9 cellular contexts compared by ENCODE assay signal in genomic region chr15:33994005-33994615, GRCh38. TPM values are rescaled to one million over a fixed set of nuclear protein-coding genes. Genes with fewer than 3 reads are reported as not detected.
A peak's percentile ranks its signal among the peaks of the same experiment; 100 is the strongest.
DNase-seq lines count a peak whose midpoint lies in the region; ATAC-seq, FAIRE-seq and TF ChIP-seq lines count a peak whose summit lies in the region.
"Had no signal": no experiment of that assay in that cellular context is flagged by ENCODE, and none has a peak within 500 bp of the region (broad histone marks: within the 10 kb centered on the region; RNA-seq: fewer than 3 reads in every experiment).

No MANE protein-coding gene starts in this region.

- TF ChIP-seq CTCF in AG04449 (IDR thresholded peaks at IDR 0.05; ENCODE audit: insufficient read depth, low read length, missing control alignments) (peak; percentile 64), endothelial cell of umbilical vein (IDR thresholded peaks at IDR 0.05; ENCODE audit: extremely low read depth in 1 of 2, insufficient read depth in 1 of 2, low read depth in 1 of 2, low read length in 2 of 2) (peak in 1 of 2 donors; percentile 43), sigmoid colon (IDR thresholded peaks at IDR 0.05) (no peak)

- CTCF ChIA-PET in AG04449 (lab: Yijun Ruan, JAX) = interaction anchor here (0.6 to 5.9 kb wide), 14 partner anchors 9 to 702 kb away, joined by 3 to 88 read pairs (median 4); no protein-coding TSS in a partner anchor
- CTCF ChIA-PET in endothelial cell of umbilical vein (lab: Charles Lee) = interaction anchor here (1.0 to 2.9 kb wide), 7 partner anchors 10 to 294 kb away, joined by 3 to 14 read pairs (median 5); no protein-coding TSS in a partner anchor

- H3K4me3 Mint-ChIP-seq in natural killer cell treated with Interleukin-12 subunit alpha and Interleukin-12 subunit beta and Interleukin-15 and Interleukin-18, amount 100 ng/mL, for 72 hours = no peak overlapping the region

- no peak for TF ChIP-seq POLR2A in GM12891 (IDR thresholded peaks at IDR 0.05; ENCODE audit: low read depth, low read length)
- TF ChIP-seq POLR2A in endothelial cell of umbilical vein (IDR thresholded peaks at IDR 0.05; ENCODE audit: low read depth, low read length) = no peak
- TF ChIP-seq POLR2A in sigmoid colon (IDR thresholded peaks at IDR 0.05) = no peak

- no peak for TF ChIP-seq EP300 in sigmoid colon (IDR thresholded peaks at IDR 0.05)

- no peak overlapping the region for H3K9ac ChIP-seq in endothelial cell of umbilical vein (replicated peaks; ENCODE audit: extremely low read depth, insufficient read depth, low read length)

- no peaks in the 10 kb centered on the region for H3K9me1 ChIP-seq in endothelial cell of umbilical vein (replicated peaks; ENCODE audit: control insufficient read depth, extremely low read depth, insufficient read depth, low read length)

- dilution Hi-C loops in endothelial cell of umbilical vein (cut with MboI; ENCODE audit: extremely low pct_ligation_motif_present, low sequenced_read_pairs) = no loop called here

- H3K36me3 Mint-ChIP-seq in natural killer cell treated with Interleukin-12 subunit alpha and Interleukin-12 subunit beta and Interleukin-15 and Interleukin-18, amount 100 ng/mL, for 72 hours = no peaks in the 10 kb centered on the region

- H3K27ac Mint-ChIP-seq in natural killer cell treated with Interleukin-12 subunit alpha and Interleukin-12 subunit beta and Interleukin-15 and Interleukin-18, amount 100 ng/mL, for 72 hours = no peak overlapping the region

- no peak overlapping the region for H3K4me3 ChIP-seq in AG04449 (ENCODE audit: low read depth, low read length)
- H3K4me3 ChIP-seq in endothelial cell of umbilical vein (replicated peaks in 1 of 3; ENCODE audit: insufficient read depth in 1 of 3, low read depth in 1 of 3, low read length in 3 of 3) = no peak overlapping the region
- H3K4me3 ChIP-seq in sigmoid colon = no peak overlapping the region

- ATAC-seq in HG03442 (IDR thresholded peaks at IDR 0.05; ENCODE audit: unreplicated experiment) = no peak
- ATAC-seq in natural killer cell treated with Interleukin-12 subunit alpha and Interleukin-12 subunit beta and Interleukin-15 and Interleukin-18, amount 100 ng/mL, for 72 hours = no peak
- no peak for ATAC-seq in HG02973 (IDR thresholded peaks at IDR 0.05; ENCODE audit: unreplicated experiment)

- WGBS in sigmoid colon, 2 donors = 90 to 91% methylated on average over 9 of the region's 9 CpGs

- H3K9me3 ChIP-seq in endothelial cell of umbilical vein (replicated peaks; ENCODE audit: control insufficient read depth, insufficient read depth, low read length) = no peaks in the 10 kb centered on the region
- no peaks in the 10 kb centered on the region for H3K9me3 ChIP-seq in sigmoid colon

- no peaks in the 10 kb centered on the region for H3K79me2 ChIP-seq in endothelial cell of umbilical vein (ENCODE audit: control insufficient read depth, insufficient read depth, low read length)

- no peak overlapping the region for H3K27ac ChIP-seq in endothelial cell of umbilical vein (ENCODE audit: insufficient read depth, low read depth, low read length)
- no peak overlapping the region for H3K27ac ChIP-seq in sigmoid colon

- H3K27me3 Mint-ChIP-seq in natural killer cell treated with Interleukin-12 subunit alpha and Interleukin-12 subunit beta and Interleukin-15 and Interleukin-18, amount 100 ng/mL, for 72 hours = no peaks in the 10 kb centered on the region

- POLR2A ChIA-PET in AG04449 (lab: Yijun Ruan, JAX) = no interaction called here
- POLR2A ChIA-PET in endothelial cell of umbilical vein (lab: Charles Lee) = no interaction called here

- no peaks in the 10 kb centered on the region for H4K20me1 ChIP-seq in endothelial cell of umbilical vein (replicated peaks; ENCODE audit: control insufficient read depth, extremely low read depth, insufficient read depth, low read length)

- H3K4me1 ChIP-seq in endothelial cell of umbilical vein (ENCODE audit: control insufficient read depth, extremely low read depth, insufficient read depth, low read length) (no peaks in the 10 kb centered on the region), sigmoid colon (no peaks in the 10 kb centered on the region)

- H3K9me3 Mint-ChIP-seq in natural killer cell treated with Interleukin-12 subunit alpha and Interleukin-12 subunit beta and Interleukin-15 and Interleukin-18, amount 100 ng/mL, for 72 hours = no peaks in the 10 kb centered on the region

- H3K4me1 Mint-ChIP-seq in natural killer cell treated with Interleukin-12 subunit alpha and Interleukin-12 subunit beta and Interleukin-15 and Interleukin-18, amount 100 ng/mL, for 72 hours (ENCODE audit: low read depth in 2 of 2) = peaks cover 0 to 3% of the 10 kb centered on the region in 2 donors

- BruUV-seq in endothelial cell of umbilical vein (replicated peaks; lab: Mats Ljungman, UMichigan) = no TSS peak

- no peak overlapping the region for H2AFZ ChIP-seq in endothelial cell of umbilical vein (ENCODE audit: low read depth, low read length)

- DNase-seq in AG04449 (ENCODE audit: low read depth, low spot score) (no peak), GM12891 (ENCODE audit: insufficient read length, low spot score) (no peak), NCI-H82 treated with DMSO at 0.1 percent for 48 hours (lab: John Stamatoyannopoulos, UW; ENCODE audit: unreplicated experiment) (peak; percentile 33), endothelial cell of umbilical vein (ENCODE audit: low read depth, low spot score) (peak; percentile 32), sigmoid colon (no peak)
- DNase-seq in natural killer cell treated with Interleukin-12 subunit alpha and Interleukin-12 subunit beta and Interleukin-15 and Interleukin-18, amount 100 ng/mL, for 72 hours (ENCODE audit: low spot score) = no peak

- FAIRE-seq in GM12891 (lab: Jason Lieb, UNC) (peak; percentile 93), endothelial cell of umbilical vein (lab: Jason Lieb, UNC) (peak; percentile 76)
- FAIRE-seq: TTC549 had no signal

- intact Hi-C loops in endothelial cell of umbilical vein (cut with micrococcal nuclease) (loop anchor here (1.0 kb wide), 1 partner anchor 257 kb away; no protein-coding TSS in a partner anchor), sigmoid colon (cut with DNase I) (no loop called here)

- H3K27me3 ChIP-seq in endothelial cell of umbilical vein (ENCODE audit: control insufficient read depth in 2 of 2, insufficient read depth in 2 of 2, low read length in 2 of 2) (no peaks in the 10 kb centered on the region), sigmoid colon (no peaks in the 10 kb centered on the region)

- H3K4me2 ChIP-seq in endothelial cell of umbilical vein (ENCODE audit: insufficient read depth, low read length) = no peak overlapping the region

- no peaks in the 10 kb centered on the region for H3K36me3 ChIP-seq in endothelial cell of umbilical vein (ENCODE audit: control insufficient read depth in 2 of 2, extremely low read depth in 1 of 2, insufficient read depth in 2 of 2, low read length in 2 of 2)
- no peaks in the 10 kb centered on the region for H3K36me3 ChIP-seq in sigmoid colon

TF ChIP-seq in GM12891, 5 proteins besides CTCF, POLR2A, EP300 and RAD21:
- TF ChIP-seq POU2F2 (IDR thresholded peaks at IDR 0.05; ENCODE audit: low read depth, low read length) (no peak), TAF1 (IDR thresholded peaks at IDR 0.05; ENCODE audit: low read depth, low read length) (no peak), POLR2AphosphoS5 (IDR thresholded peaks at IDR 0.05; ENCODE audit: low read depth, low read length) (no peak), PAX5 (IDR thresholded peaks at IDR 0.05; ENCODE audit: insufficient read depth, low read length, severe bottlenecking) (no peak), SPI1 (IDR thresholded peaks at IDR 0.05; ENCODE audit: low read depth, low read length) (no peak)
TF ChIP-seq in GM12891: peak in this region for 0.

TF ChIP-seq in endothelial cell of umbilical vein, 7 proteins besides CTCF, POLR2A, EP300 and RAD21 (continues in another document):
- TF ChIP-seq JUN (IDR thresholded peaks at IDR 0.05; ENCODE audit: borderline replicate concordance, insufficient read depth, insufficient read length, low read depth) (no peak), GATA2 (IDR thresholded peaks at IDR 0.05; ENCODE audit: insufficient read depth, insufficient read length, low read depth, low read length) (no peak), MYC (IDR thresholded peaks at IDR 0.05; ENCODE audit: low read depth, low read length) (no peak), FOS (IDR thresholded peaks at IDR 0.05; ENCODE audit: borderline replicate concordance, insufficient read depth, low read length) (no peak)
- TF ChIP-seq, protein P1, sequence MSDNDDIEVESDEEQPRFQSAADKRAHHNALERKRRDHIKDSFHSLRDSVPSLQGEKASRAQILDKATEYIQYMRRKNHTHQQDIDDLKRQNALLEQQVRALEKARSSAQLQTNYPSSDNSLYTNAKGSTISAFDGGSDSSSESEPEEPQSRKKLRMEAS (IDR thresholded peaks at IDR 0.05; ENCODE audit: insufficient read depth, insufficient read length) = no peak

RNA-seq across cellular contexts. Expression of gene CHRM5, which starts 25.8 kb away (rescaled TPM):
- polyA plus RNA-seq in GM12891 (2012; ENCODE audit: low read depth, missing spikeins) = 0.04 TPM
- total RNA-seq in endothelial cell of umbilical vein = not detected in 2 replicates
- 0.03 TPM in 1 of 2 replicates, not detected in the other for polyA plus RNA-seq in endothelial cell of umbilical vein
- not detected in 2 replicates for polyA plus RNA-seq in endothelial cell of umbilical vein (2011; cell fraction: cytosol; rRNA removed)
- polyA plus RNA-seq in endothelial cell of umbilical vein (2011; cell fraction: nucleus; rRNA removed) = not detected in 2 replicates
- polyA plus RNA-seq in endothelial cell of umbilical vein (2012) = 0.29 TPM in 1 of 2 replicates, not detected in the other
- polyA minus RNA-seq in endothelial cell of umbilical vein = not detected in 2 replicates
- not detected for polyA minus RNA-seq in endothelial cell of umbilical vein (2011; cell fraction: cytosol; rRNA and poly(A)+ RNA removed)
- polyA minus RNA-seq in endothelial cell of umbilical vein (2011; cell fraction: nucleus; rRNA and poly(A)+ RNA removed) = not detected in 2 replicates
- total RNA-seq in sigmoid colon = not detected
- polyA plus RNA-seq in sigmoid colon = under 1 TPM in 1 of 3 donors, not detected in 2; 0.01 TPM
- not detected for total RNA-seq in natural killer cell treated with Interleukin-12 subunit alpha and Interleukin-12 subunit beta and Interleukin-15 and Interleukin-18, amount 100 ng/mL, for 72 hours

RNA-seq across cellular contexts. Expression of gene AVEN, which starts 44.9 kb away (rescaled TPM):
- 9.7 TPM for polyA plus RNA-seq in GM12891 (2012; ENCODE audit: low read depth, missing spikeins)
- total RNA-seq in endothelial cell of umbilical vein = 20.5 and 23.3 TPM in 2 replicates
- 5.5 and 7.7 TPM in 2 replicates for polyA plus RNA-seq in endothelial cell of umbilical vein
- 11.0 and 12.5 TPM in 2 replicates for polyA plus RNA-seq in endothelial cell of umbilical vein (2011; cell fraction: cytosol; rRNA removed)
- 8.1 and 10.3 TPM in 2 replicates for polyA plus RNA-seq in endothelial cell of umbilical vein (2011; cell fraction: nucleus; rRNA removed)
- 16.5 and 25.3 TPM in 2 replicates for polyA plus RNA-seq in endothelial cell of umbilical vein (2012)
- 7.0 and 7.4 TPM in 2 replicates for polyA minus RNA-seq in endothelial cell of umbilical vein
- polyA minus RNA-seq in endothelial cell of umbilical vein (2011; cell fraction: cytosol; rRNA and poly(A)+ RNA removed) = 3.4 TPM
- polyA minus RNA-seq in endothelial cell of umbilical vein (2011; cell fraction: nucleus; rRNA and poly(A)+ RNA removed) = 6.6 and 10.1 TPM in 2 replicates
- 10 to 100 TPM; 15.0 to 23.3 (median 19.2) TPM for total RNA-seq in sigmoid colon
- polyA plus RNA-seq in sigmoid colon = 10 to 100 TPM in 2 of 3 donors, 1 to 10 TPM in 1; 9.2 to 13.8 (median 10.4) TPM
- total RNA-seq in natural killer cell treated with Interleukin-12 subunit alpha and Interleukin-12 subunit beta and Interleukin-15 and Interleukin-18, amount 100 ng/mL, for 72 hours = 10 to 100 TPM; 17.0 to 27.4 TPM

Comparison
In these comparisons a context has a peak if more than half of its experiments do, and no peak if none do; other contexts are left out.
1. DNase-seq: peak in NCI-H82 treated with DMSO at 0.1 percent for 48 hours (single experiment) and endothelial cell of umbilical vein (single experiment); none in AG04449 (single experiment), GM12891 (single experiment), sigmoid colon (single experiment) and natural killer cell treated with Interleukin-12 subunit alpha and Interleukin-12 subunit beta and Interleukin-15 and Interleukin-18, amount 100 ng/mL, for 72 hours (single experiment).